ENCODE assay signal across 28 cellular contexts in genomic region chr10:88783734-88784133, GRCh38. TPM values are rescaled to one million over a fixed set of nuclear protein-coding genes. Genes with fewer than 3 reads are reported as not detected.
DNase-seq lines count a peak whose midpoint lies in the region; TF ChIP-seq lines count a peak whose summit lies in the region.
"Had no signal": no experiment of that assay in that cellular context is flagged by ENCODE, and none has a peak within 500 bp of the region (broad histone marks: within the 10 kb centered on the region; RNA-seq: fewer than 3 reads in every experiment).

No MANE protein-coding gene starts in this region.

- H3K4me3 ChIP-seq in astrocyte of the spinal cord (ENCODE audit: low read depth, low read length) (no peak overlapping the region), spleen (no peak overlapping the region)
- H3K4me3 ChIP-seq: gastrocnemius medialis, GM23338, lung, thoracic aorta had no signal

- DNase-seq in GM03348 (ENCODE audit: low spot score), result peak; percentile 19
- DNase-seq in NCI-H226, result peak; percentile 45
- DNase-seq in astrocyte of the spinal cord (ENCODE audit: low read depth, low spot score), result peak; percentile 45
- DNase-seq in myocyte (ENCODE audit: low read depth), result peak; percentile 13
- no peak for DNase-seq in NCI-H524 treated with DMSO at 0.1 percent for 48 hours (lab: John Stamatoyannopoulos, UW)
- no peak for DNase-seq in activated CD4-positive, alpha-beta T cell treated with anti-CD3 and anti-CD28 coated beads for 48 hours
- DNase-seq in activated gamma-delta T cell treated with Interleukin-2 at 50 U/mL for 16 hours, result no peak
- DNase-seq in spleen, result no peak
- DNase-seq: activated CD4-positive, CD25-positive, alpha-beta regulatory T cell treated with anti-CD3 and anti-CD28 coated beads, Interleukin-2, amount 50 U/mL, for 72 hours; activated naive CD4-positive, alpha-beta T cell treated with anti-CD3 and anti-CD28 coated beads, Interleukin-2, amount 10 ng/mL, durations not matched to agents 7 days and 5 days; activated T-cell treated with anti-CD3 and anti-CD28 coated beads, Interleukin-2, amount 50 U/mL, for 48 hours; anterior cingulate cortex; CD8-positive, alpha-beta T cell; gastrocnemius medialis; NCI-H1417; NCI-H2107; NCI-H510A treated with DMSO at 0.1 percent for 48 hours; nucleus accumbens; RPMI8226; SK-N-SH; stimulated activated CD4-positive, alpha-beta T cell treated with anti-CD3 and anti-CD28 coated beads, Interleukin-4, amount 100 ng/mL, for 1 hour; stimulated activated naive CD4-positive, alpha-beta T cell; T1000 had no signal

- 39 to 52% (median 46%) methylated on average over 3 of the region's 3 CpGs for WGBS in spleen, 5 donors

- no peaks in the 10 kb centered on the region for H3K27me3 ChIP-seq in spleen (replicated peaks in 1 of 7)
- H3K27me3 ChIP-seq: gastrocnemius medialis had no signal

- H3K9me3 ChIP-seq in spleen, result no peaks in the 10 kb centered on the region
- H3K9me3 ChIP-seq: gastrocnemius medialis, SK-N-SH, thoracic aorta had no signal

- in situ Hi-C loops in astrocyte of the spinal cord (cut with HindIII; ENCODE audit: low sequenced_read_pairs), result no loop called here

- no peak overlapping the region for H3K27ac ChIP-seq in spleen
- H3K27ac ChIP-seq: gastrocnemius medialis, thoracic aorta had no signal

- intact Hi-C loops in spleen (cut with DNase I; ENCODE audit: low total_unique reads), result loop anchor here (10.0 kb wide), 1 partner anchor 89 kb away; no protein-coding TSS in a partner anchor

- TF ChIP-seq POLR2A in spleen (IDR thresholded peaks at IDR 0.05), result no peak

- H3K36me3 ChIP-seq in spleen, result no peaks in the 10 kb centered on the region
- H3K36me3 ChIP-seq: gastrocnemius medialis, thoracic aorta had no signal

- TF ChIP-seq CTCF in astrocyte of the spinal cord (IDR thresholded peaks at IDR 0.05; ENCODE audit: low read depth, low read length), result no peak
- TF ChIP-seq CTCF in spleen (IDR thresholded peaks at IDR 0.05 in 8 of 11, conservative IDR thresholded peaks at IDR 0.05 in 3 of 11), result no peak

- H3K4me1 ChIP-seq in spleen, result no peaks in the 10 kb centered on the region
- H3K4me1 ChIP-seq: gastrocnemius medialis had no signal

RNA-seq across cellular contexts. Expression of gene LIPM, which starts 18.8 kb away (rescaled TPM):
- not detected in 2 replicates for total RNA-seq in myocyte
- polyA plus RNA-seq in myocyte (2012), result not detected
- not detected for total RNA-seq in spleen
- polyA plus RNA-seq in spleen, result not detected
- total RNA-seq: CD8-positive, alpha-beta T cell; epithelial cell of proximal tubule; gastrocnemius medialis; GM23338; kidney epithelial cell; lung; thoracic aorta had no signal
- polyA plus RNA-seq: GM23338, lung, SK-N-SH had no signal

RNA-seq across cellular contexts. Expression of gene LIPN, which starts 23.9 kb away (rescaled TPM):
- total RNA-seq in myocyte (not detected in 2 replicates), spleen (1 to 10 TPM in 4 of 7 donors, under 1 TPM in 1, not detected in 2; 0.92 to 7.1 (median 2.5) TPM)
- not detected for polyA plus RNA-seq in myocyte (2012)
- polyA plus RNA-seq in spleen, result under 1 TPM; 0.07 to 0.16 (median 0.08) TPM
- total RNA-seq: CD8-positive, alpha-beta T cell; epithelial cell of proximal tubule; gastrocnemius medialis; GM23338; kidney epithelial cell; thoracic aorta had no signal
- polyA plus RNA-seq: GM23338, SK-N-SH had no signal

Comparison
In these comparisons a context has a peak if more than half of its experiments do, and no peak if none do; other contexts are left out.
1. DNase-seq: peak in GM03348 (single experiment), NCI-H226 (single experiment), astrocyte of the spinal cord (single experiment) and myocyte (single experiment); none in NCI-H524 treated with DMSO at 0.1 percent for 48 hours (single experiment), activated CD4-positive, alpha-beta T cell treated with anti-CD3 and anti-CD28 coated beads for 48 hours (single experiment), activated gamma-delta T cell treated with Interleukin-2 at 50 U/mL for 16 hours (single experiment) and spleen (single experiment).